In genomic region chr2:95281071-95281470, GRCh38 we compare ENCODE assay signal across 1 cellular context.
TF ChIP-seq lines count a peak whose summit lies in the region.

No MANE protein-coding gene starts in this region.

TF ChIP-seq in H1, 55 proteins besides CTCF, POLR2A, EP300 and RAD21:
- TF ChIP-seq SP2 (IDR thresholded peaks at IDR 0.05; ENCODE audit: low read length) (no peak), KDM1A (IDR thresholded peaks at IDR 0.05; ENCODE audit: borderline replicate concordance, low read length) (no peak), POLR2AphosphoS5 (IDR thresholded peaks at IDR 0.05; ENCODE audit: low read depth, low read length) (no peak), SP1 (IDR thresholded peaks at IDR 0.05; ENCODE audit: low read depth, low read length) (no peak), HDAC6 (IDR thresholded peaks at IDR 0.05; ENCODE audit: low read depth, low read length) (no peak), SIRT6 (IDR thresholded peaks at IDR 0.05; ENCODE audit: low read length) (no peak), USF2 (IDR thresholded peaks at IDR 0.05; ENCODE audit: low read length) (no peak)
